In the genomic region with DNA sequence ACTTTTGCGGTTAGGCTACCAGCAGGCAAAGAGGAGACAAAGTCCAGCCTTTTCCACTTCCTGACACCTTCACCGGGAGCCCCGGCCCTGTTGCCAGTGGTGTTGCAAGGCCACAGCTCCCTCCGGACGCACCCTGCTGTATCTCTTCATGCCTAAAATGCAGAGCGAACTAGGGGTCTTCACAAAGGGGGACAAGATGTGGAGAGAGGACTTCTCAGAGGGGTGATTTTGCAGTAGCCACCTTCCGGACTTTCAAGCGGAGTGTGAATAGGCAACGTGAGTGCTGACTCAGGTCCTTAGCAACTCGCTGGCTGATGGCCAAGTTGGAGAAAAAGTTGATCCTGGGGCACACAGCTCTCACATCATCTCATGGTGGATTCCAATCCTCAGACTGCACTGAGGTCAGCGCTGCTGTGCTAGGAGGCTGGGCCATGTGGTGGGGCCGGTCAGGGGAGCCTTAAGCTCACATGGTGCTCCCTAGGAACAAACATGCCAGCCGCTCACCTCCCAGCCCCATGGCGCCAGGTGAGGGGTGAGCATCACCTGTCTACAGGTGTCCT, we compare ENCODE assay signal across 11 cellular contexts.
A peak's percentile ranks its signal among the peaks of the same experiment; 100 is the strongest.
DNase-seq lines count a peak whose midpoint lies in the region; ATAC-seq and TF ChIP-seq lines count a peak whose summit lies in the region.
"Had no signal": no experiment of that assay in that cellular context is flagged by ENCODE, and none has a peak within 500 bp of the region (broad histone marks: within the 10 kb centered on the region; RNA-seq: fewer than 3 reads in every experiment).

No MANE protein-coding gene starts in this region.

- TF ChIP-seq POLR2A in transverse colon (IDR thresholded peaks at IDR 0.05), result no peak

- H3K14ac ChIP-seq in mesenchymal stem cell (ENCODE audit: low read length in 2 of 2), result no peak overlapping the region

- H3K4me3 ChIP-seq in choroid plexus epithelial cell (ENCODE audit: low read depth, low read length), result no peak overlapping the region
- H3K4me3 ChIP-seq in mesenchymal stem cell (ENCODE audit: insufficient read depth in 1 of 2, low read depth in 1 of 2, low read length in 2 of 2), result no peak overlapping the region
- no peak overlapping the region for H3K4me3 ChIP-seq in transverse colon

- 89% methylated on average over 14 of the region's 14 CpGs for WGBS in mesenchymal stem cell
- WGBS in transverse colon (ENCODE audit: low coverage in 1 of 2), 2 donors, result 92 to 93% methylated on average over 6 to 14 of the region's 14 CpGs

- intact Hi-C loops in transverse colon (cut with DNase I; ENCODE audit: low total_unique reads), result no loop called here

- no peak overlapping the region for H2BK15ac ChIP-seq in mesenchymal stem cell (ENCODE audit: low read depth, poor library complexity, severe bottlenecking)

- no peak overlapping the region for H3K4me2 ChIP-seq in mesenchymal stem cell (ENCODE audit: low read length, poor library complexity, severe bottlenecking)

- DNase-seq in DMS53 treated with DMSO at 0.1 percent for 48 hours (lab: John Stamatoyannopoulos, UW; ENCODE audit: unreplicated experiment) (peak; percentile 52), LHCN-M2 (ENCODE audit: low read depth) (peak; percentile 20), choroid plexus epithelial cell (ENCODE audit: low read depth) (peak; percentile 97), mesenchymal stem cell (peak; percentile 57), NCI-H1092 (lab: John Stamatoyannopoulos, UW) (no peak), NCI-H526 (lab: John Stamatoyannopoulos, UW) (no peak), transverse colon (no peak)
- DNase-seq: activated CD4-positive, alpha-beta T cell treated with anti-CD3 and anti-CD28 coated beads for 36 hours; NCI-H1694 had no signal

- H3K4ac ChIP-seq in mesenchymal stem cell (ENCODE audit: low read depth in 1 of 2, low read length in 2 of 2), result no peak overlapping the region

- H3K27me3 ChIP-seq in mesenchymal stem cell (ENCODE audit: control insufficient read depth in 1 of 2, insufficient read depth in 1 of 2, low read length in 2 of 2) (no peaks in the 10 kb centered on the region), transverse colon (no peaks in the 10 kb centered on the region)
- H3K27me3 ChIP-seq: neutrophil had no signal

- no peak overlapping the region for H3K27ac ChIP-seq in mesenchymal stem cell (ENCODE audit: low read length, poor library complexity, severe bottlenecking)
- H3K27ac ChIP-seq in transverse colon, result no peak overlapping the region
- H3K27ac ChIP-seq: neutrophil had no signal

- H3K9me3 ChIP-seq in mesenchymal stem cell (ENCODE audit: control insufficient read depth, low read length), result no peaks in the 10 kb centered on the region
- H3K9me3 ChIP-seq in transverse colon, result no peaks in the 10 kb centered on the region
- H3K9me3 ChIP-seq: neutrophil had no signal

- ATAC-seq in activated CD4-positive, CD25-positive, alpha-beta regulatory T cell treated with anti-CD3 and anti-CD28 coated beads, Interleukin-2, amount 50 U/mL, for 24 hours, result no peak
- ATAC-seq: activated CD4-positive, alpha-beta T cell treated with anti-CD3 and anti-CD28 coated beads for 36 hours had no signal

- no peak overlapping the region for H2AK5ac ChIP-seq in mesenchymal stem cell (ENCODE audit: low read length, severe bottlenecking)

- peaks cover 24% of the 10 kb centered on the region for H3K4me1 ChIP-seq in mesenchymal stem cell (ENCODE audit: control insufficient read depth, insufficient read depth, low read depth, low read length)
- no peaks in the 10 kb centered on the region for H3K4me1 ChIP-seq in transverse colon

- peaks cover 2% of the 10 kb centered on the region for H3K79me1 ChIP-seq in mesenchymal stem cell (replicated peaks; ENCODE audit: low read length, poor library complexity, severe bottlenecking)

- no peak overlapping the region for H2BK12ac ChIP-seq in mesenchymal stem cell (ENCODE audit: low read length in 2 of 2)

- TF ChIP-seq EP300 in transverse colon (IDR thresholded peaks at IDR 0.05; ENCODE audit: low read depth), result no peak

- no peak overlapping the region for H4K91ac ChIP-seq in mesenchymal stem cell (ENCODE audit: low read length)

- H2BK120ac ChIP-seq in mesenchymal stem cell (ENCODE audit: low read depth, low read length), result no peak overlapping the region

- TF ChIP-seq CTCF in choroid plexus epithelial cell (conservative IDR thresholded peaks at IDR 0.05; ENCODE audit: low read depth, low read length), result no peak
- TF ChIP-seq CTCF in transverse colon (IDR thresholded peaks at IDR 0.05), result no peak

- in situ Hi-C loops in transverse colon (cut with MboI; ENCODE audit: low pct_ligation_motif_present in 1 of 4, low pct_unique_long_range_greater_than_20kb in 1 of 4, low sequenced_read_pairs in 3 of 4), result no loop called here

- H3K23ac ChIP-seq in mesenchymal stem cell (ENCODE audit: low read length in 2 of 2), result no peak overlapping the region

- no peak overlapping the region for H2AFZ ChIP-seq in mesenchymal stem cell (ENCODE audit: low read depth, low read length)

- no peak overlapping the region for H3K9ac ChIP-seq in mesenchymal stem cell (ENCODE audit: low read length)

- no peak overlapping the region for H4K8ac ChIP-seq in mesenchymal stem cell (ENCODE audit: low read length)

- no peak overlapping the region for H3K18ac ChIP-seq in mesenchymal stem cell (ENCODE audit: low read depth in 1 of 2, low read length in 2 of 2)

- H3K36me3 ChIP-seq in mesenchymal stem cell (ENCODE audit: control insufficient read depth in 1 of 2, insufficient read depth in 2 of 2, low read depth in 1 of 2, low read length in 2 of 2) (peaks cover 0 to 9% of the 10 kb centered on the region in 2 experiments), transverse colon (no peaks in the 10 kb centered on the region)

- H2BK5ac ChIP-seq in mesenchymal stem cell (ENCODE audit: low read depth, low read length, poor library complexity, severe bottlenecking), result no peak overlapping the region

Comparison
In these comparisons a context has a peak if more than half of its experiments do, and no peak if none do; other contexts are left out.
1. DNase-seq: peak in DMS53 treated with DMSO at 0.1 percent for 48 hours (single experiment), LHCN-M2 (single experiment), choroid plexus epithelial cell (single experiment) and mesenchymal stem cell (single experiment); none in NCI-H1092 (single experiment), NCI-H526 (0 of 2) and transverse colon (single experiment).